Comparison of ENCODE assay signal across 8 cellular contexts in the genomic region with DNA sequence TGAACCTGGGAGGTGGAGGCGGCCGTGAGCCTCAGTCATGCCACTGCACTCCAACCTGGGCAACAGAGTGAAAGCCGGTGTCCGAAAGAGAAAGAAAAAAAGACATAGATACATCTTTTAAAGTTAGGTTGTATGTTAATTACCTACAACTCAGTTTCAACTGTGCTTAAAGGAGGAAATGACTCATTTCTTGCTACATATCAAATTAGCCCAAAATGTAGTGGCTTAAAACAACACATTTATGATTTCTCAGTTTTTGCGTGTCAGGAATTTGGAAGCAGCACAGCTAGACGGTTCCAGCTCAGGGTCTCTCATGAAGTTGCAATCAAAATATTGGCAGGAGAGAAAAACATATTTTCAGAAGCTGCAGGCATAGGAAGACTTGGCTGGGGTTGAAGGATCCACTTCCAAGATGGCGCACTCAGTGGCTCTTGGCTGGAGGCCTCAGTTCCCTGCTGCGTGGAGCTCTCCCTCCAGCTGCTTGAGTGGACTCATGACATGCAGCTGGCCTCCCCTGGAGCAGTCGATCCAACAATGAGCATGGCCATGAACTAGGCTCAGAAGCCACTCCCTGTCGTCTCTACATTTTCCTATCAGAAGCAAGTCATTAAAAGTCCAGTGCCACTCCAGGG. TPM values are rescaled to one million over a fixed set of nuclear protein-coding genes. Genes with fewer than 3 reads are reported as not detected.
DNase-seq lines count a peak whose midpoint lies in the region; TF ChIP-seq lines count a peak whose summit lies in the region.

No MANE protein-coding gene starts in this region.

- H3K9me3 Mint-ChIP-seq in HFFc6 (no peaks in the 10 kb centered on the region), nephron (no peaks in the 10 kb centered on the region)

- H3K36me3 Mint-ChIP-seq in HFFc6 (ENCODE audit: low read depth) (peaks cover 37% of the 10 kb centered on the region), nephron (ENCODE audit: low read depth) (peaks cover 55% of the 10 kb centered on the region)

- peak overlapping the region; percentile 79 for H3K27ac Mint-ChIP-seq in HFFc6
- peak overlapping the region in 2 of 3 experiments; percentile 59 to 70 for H3K27ac Mint-ChIP-seq in nephron

- TF ChIP-seq CTCF in HFFc6 (IDR thresholded peaks at IDR 0.05) (no peak), nephron (IDR thresholded peaks at IDR 0.05; ENCODE audit: unreplicated experiment in 3 of 3) (no peak)

- H3K4me3 Mint-ChIP-seq in HFFc6: peak overlapping the region; percentile 55
- H3K4me3 Mint-ChIP-seq in nephron: peak overlapping the region in 2 of 3 experiments; percentile 18 to 27

- DNase-seq in GM03348 (ENCODE audit: low spot score) (peak; percentile 50), HFFc6 (peak; percentile 52), SK-MEL-5 (ENCODE audit: low read depth, low spot score) (peak; percentile 30), dedifferentiated amniotic fluid mesenchymal stem cell (ENCODE audit: extremely low spot score) (peak; percentile 71), NCI-H2196 treated with DMSO at 0.1 percent for 48 hours (lab: John Stamatoyannopoulos, UW; ENCODE audit: unreplicated experiment) (no peak), SW480 (ENCODE audit: low spot score) (no peak), NCI-H2171 treated with DMSO at 0.1 percent for 48 hours (lab: John Stamatoyannopoulos, UW) (no peak)

- H3K27me3 Mint-ChIP-seq in HFFc6 (ENCODE audit: insufficient read depth) (peaks cover 6% of the 10 kb centered on the region), nephron (ENCODE audit: low read depth) (no peaks in the 10 kb centered on the region)

- in situ Hi-C loops in SK-MEL-5 (cut with HindIII; ENCODE audit: low pct_unique_long_range_greater_than_20kb, low sequenced_read_pairs): no loop called here

- H3K4me1 Mint-ChIP-seq in HFFc6 (ENCODE audit: low read depth) (peaks cover 38% of the 10 kb centered on the region), nephron (peaks cover 30% of the 10 kb centered on the region)

RNA-seq across cellular contexts. Expression of a gene that starts 7.1 kb away (rescaled TPM):
- 10 to 100 TPM; 22.8 to 34.3 (median 28.0) TPM for total RNA-seq in HFFc6 (2021; fragmentation: NEBNext Ultra II Directional; extraction: Animal tissue kit (Norgen Biotek cat#: 25700))
- 39.0 and 51.2 TPM in 2 replicates for total RNA-seq in SK-MEL-5 (2014; rRNA removed; shearing (Covaris generic))
- 59.0 and 94.0 TPM in 2 replicates for polyA plus RNA-seq in SK-MEL-5 (2015; cell fraction: cytosol; rRNA removed)
- polyA plus RNA-seq in SK-MEL-5 (2015; cell fraction: nucleus; rRNA removed): 37.1 and 47.4 TPM in 2 replicates

RNA-seq across cellular contexts. Expression of a gene that starts 59.3 kb away (rescaled TPM):
- total RNA-seq in HFFc6 (2021; fragmentation: NEBNext Ultra II Directional; extraction: Animal tissue kit (Norgen Biotek cat#: 25700)): 10 to 100 TPM; 21.0 to 54.6 (median 50.3) TPM
- total RNA-seq in SK-MEL-5 (2014; rRNA removed; shearing (Covaris generic)): 18.7 and 23.4 TPM in 2 replicates
- polyA plus RNA-seq in SK-MEL-5 (2015; cell fraction: cytosol; rRNA removed): 12.4 and 15.1 TPM in 2 replicates
- polyA plus RNA-seq in SK-MEL-5 (2015; cell fraction: nucleus; rRNA removed): 8.3 and 10.8 TPM in 2 replicates

Comparison
In these comparisons a context has a peak if more than half of its experiments do, and no peak if none do; other contexts are left out.
1. DNase-seq: peak in GM03348 (single experiment), HFFc6 (single experiment), SK-MEL-5 (single experiment) and dedifferentiated amniotic fluid mesenchymal stem cell (single experiment); none in NCI-H2196 treated with DMSO at 0.1 percent for 48 hours (single experiment), SW480 (single experiment) and NCI-H2171 treated with DMSO at 0.1 percent for 48 hours (single experiment).